ENCODE assay signal across 8 cellular contexts in the genomic region with DNA sequence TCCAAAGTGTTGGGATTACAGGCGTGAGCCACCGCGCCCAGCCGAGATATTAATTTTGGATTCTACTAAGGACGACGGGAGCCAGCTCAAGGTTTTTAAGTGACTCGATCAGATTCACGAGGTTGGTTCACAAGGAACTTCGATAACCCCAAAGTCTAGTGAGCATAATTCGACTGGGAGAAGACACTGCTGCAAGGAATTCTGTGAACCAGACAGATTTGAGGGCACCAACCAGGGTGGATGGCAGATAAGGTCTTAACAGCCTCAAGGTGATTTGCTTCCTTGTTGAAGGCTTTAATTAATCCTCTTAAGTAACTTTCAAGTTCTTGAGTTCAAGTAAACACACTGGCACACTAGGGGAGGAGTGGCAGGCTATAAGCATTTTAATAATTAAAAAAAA. TPM values are rescaled to one million over a fixed set of nuclear protein-coding genes. Genes with fewer than 3 reads are reported as not detected.
DNase-seq lines count a peak whose midpoint lies in the region; ATAC-seq lines count a peak whose summit lies in the region.

No MANE protein-coding gene starts in this region.

- H3K36me3 Mint-ChIP-seq in activated T-cell treated with anti-CD3 and anti-CD28 coated beads, Interleukin-2, amount 50 U/mL, for 24 hours (ENCODE audit: low read depth) = peaks cover 13% of the 10 kb centered on the region
- H3K36me3 Mint-ChIP-seq in activated T-helper 1 cell treated with anti-CD3 and anti-CD28 coated beads, Interleukin-12 subunit alpha, Interleukin-12 subunit beta, Interleukin-2, Interleukin-4 antibody, amounts not matched to agents 30 ng/mL and 10 ng/mL and 1 ng/mL, durations not matched to agents 14 hours and 24 hours and 36 hours (ENCODE audit: low read depth) = peaks cover 6% of the 10 kb centered on the region
- H3K36me3 Mint-ChIP-seq in stimulated activated memory B cell treated with anti-CD40 and anti-IgM and Interleukin-4, amounts not matched to agents 10 μg/mL and 1 μg/mL and 100 μg/mL, for 72 hours = peaks cover 2% of the 10 kb centered on the region

- H3K27me3 Mint-ChIP-seq in activated T-cell treated with anti-CD3 and anti-CD28 coated beads, Interleukin-2, amount 50 U/mL, for 24 hours = no peaks in the 10 kb centered on the region
- H3K27me3 Mint-ChIP-seq in activated T-helper 1 cell treated with anti-CD3 and anti-CD28 coated beads, Interleukin-12 subunit alpha, Interleukin-12 subunit beta, Interleukin-2, Interleukin-4 antibody, amounts not matched to agents 30 ng/mL and 10 ng/mL and 1 ng/mL, durations not matched to agents 14 hours and 24 hours and 36 hours (ENCODE audit: insufficient read depth) = peaks cover 2% of the 10 kb centered on the region
- no peaks in the 10 kb centered on the region for H3K27me3 Mint-ChIP-seq in stimulated activated memory B cell treated with anti-CD40 and anti-IgM and Interleukin-4, amounts not matched to agents 10 μg/mL and 1 μg/mL and 100 μg/mL, for 72 hours

- H3K4me1 ChIP-seq in iPS-15b (ENCODE audit: control insufficient read depth, insufficient read depth, low read length) = no peaks in the 10 kb centered on the region

- no peaks in the 10 kb centered on the region for H3K9me3 Mint-ChIP-seq in activated T-cell treated with anti-CD3 and anti-CD28 coated beads, Interleukin-2, amount 50 U/mL, for 24 hours
- H3K9me3 Mint-ChIP-seq in activated T-helper 1 cell treated with anti-CD3 and anti-CD28 coated beads, Interleukin-12 subunit alpha, Interleukin-12 subunit beta, Interleukin-2, Interleukin-4 antibody, amounts not matched to agents 30 ng/mL and 10 ng/mL and 1 ng/mL, durations not matched to agents 14 hours and 24 hours and 36 hours = no peaks in the 10 kb centered on the region
- no peaks in the 10 kb centered on the region for H3K9me3 Mint-ChIP-seq in stimulated activated memory B cell treated with anti-CD40 and anti-IgM and Interleukin-4, amounts not matched to agents 10 μg/mL and 1 μg/mL and 100 μg/mL, for 72 hours

- no peaks in the 10 kb centered on the region for H3K27me3 ChIP-seq in iPS-15b (ENCODE audit: control insufficient read depth, insufficient read depth, low read length)

- intact Hi-C loops in activated T-helper 1 cell treated with anti-CD3 and anti-CD28 coated beads, Interleukin-12 subunit alpha, Interleukin-12 subunit beta, Interleukin-2, Interleukin-4 antibody, amounts not matched to agents 30 ng/mL and 10 ng/mL and 1 ng/mL, durations not matched to agents 14 hours and 24 hours and 36 hours (cut with micrococcal nuclease) = loop anchor here (1.0 to 5.0 kb wide), 5 partner anchors 74 to 960 kb away; a partner anchor contains a TSS

- peak overlapping the region; percentile 87 for H3K4me3 Mint-ChIP-seq in activated T-cell treated with anti-CD3 and anti-CD28 coated beads, Interleukin-2, amount 50 U/mL, for 24 hours
- peak overlapping the region; percentile 91 for H3K4me3 Mint-ChIP-seq in activated T-helper 1 cell treated with anti-CD3 and anti-CD28 coated beads, Interleukin-12 subunit alpha, Interleukin-12 subunit beta, Interleukin-2, Interleukin-4 antibody, amounts not matched to agents 30 ng/mL and 10 ng/mL and 1 ng/mL, durations not matched to agents 14 hours and 24 hours and 36 hours
- peak overlapping the region; percentile 97 for H3K4me3 Mint-ChIP-seq in stimulated activated memory B cell treated with anti-CD40 and anti-IgM and Interleukin-4, amounts not matched to agents 10 μg/mL and 1 μg/mL and 100 μg/mL, for 72 hours

- no peaks in the 10 kb centered on the region for H3K9me3 ChIP-seq in iPS-15b (ENCODE audit: control insufficient read depth, insufficient read depth, low read length)

- peaks cover 37% of the 10 kb centered on the region for H3K4me1 Mint-ChIP-seq in activated T-cell treated with anti-CD3 and anti-CD28 coated beads, Interleukin-2, amount 50 U/mL, for 24 hours (ENCODE audit: low read depth)
- peaks cover 33% of the 10 kb centered on the region for H3K4me1 Mint-ChIP-seq in activated T-helper 1 cell treated with anti-CD3 and anti-CD28 coated beads, Interleukin-12 subunit alpha, Interleukin-12 subunit beta, Interleukin-2, Interleukin-4 antibody, amounts not matched to agents 30 ng/mL and 10 ng/mL and 1 ng/mL, durations not matched to agents 14 hours and 24 hours and 36 hours (ENCODE audit: low read depth)
- H3K4me1 Mint-ChIP-seq in stimulated activated memory B cell treated with anti-CD40 and anti-IgM and Interleukin-4, amounts not matched to agents 10 μg/mL and 1 μg/mL and 100 μg/mL, for 72 hours = peaks cover 32% of the 10 kb centered on the region

- no peak for DNase-seq in activated T-cell treated with anti-CD3 and anti-CD28 coated beads, Interleukin-2, amount 50 U/mL, for 24 hours
- DNase-seq in activated T-cell treated with anti-CD3 and anti-CD28 coated beads, Interleukin-2, amount 50 U/mL, for 1 hour = no peak
- DNase-seq in activated T-helper 1 cell treated with anti-CD3 and anti-CD28 coated beads, Interleukin-12 subunit alpha, Interleukin-12 subunit beta, Interleukin-2, Interleukin-4 antibody, amounts not matched to agents 30 ng/mL and 10 ng/mL and 1 ng/mL, durations not matched to agents 14 hours and 24 hours and 36 hours (ENCODE audit: low spot score) = no peak
- no peak for DNase-seq in HPDE6-E6E7 (ENCODE audit: extremely low spot score)
- no peak for DNase-seq in nucleus accumbens (lab: John Stamatoyannopoulos, UW)

- H3K4me3 ChIP-seq in iPS-15b (ENCODE audit: low read depth, low read length) = peak overlapping the region; percentile 69

- H3K27ac Mint-ChIP-seq in activated T-cell treated with anti-CD3 and anti-CD28 coated beads, Interleukin-2, amount 50 U/mL, for 24 hours = peak overlapping the region; percentile 99
- H3K27ac Mint-ChIP-seq in activated T-helper 1 cell treated with anti-CD3 and anti-CD28 coated beads, Interleukin-12 subunit alpha, Interleukin-12 subunit beta, Interleukin-2, Interleukin-4 antibody, amounts not matched to agents 30 ng/mL and 10 ng/mL and 1 ng/mL, durations not matched to agents 14 hours and 24 hours and 36 hours = peak overlapping the region; percentile 99
- H3K27ac Mint-ChIP-seq in stimulated activated memory B cell treated with anti-CD40 and anti-IgM and Interleukin-4, amounts not matched to agents 10 μg/mL and 1 μg/mL and 100 μg/mL, for 72 hours = peak overlapping the region; percentile 98

- no peak for ATAC-seq in stimulated activated memory B cell treated with anti-CD40 and anti-IgM and Interleukin-4, amounts not matched to agents 10 μg/mL and 1 μg/mL and 100 μg/mL, for 72 hours
- ATAC-seq in GM19397 (IDR thresholded peaks at IDR 0.05; ENCODE audit: unreplicated experiment) = no peak

- H3K9ac ChIP-seq in iPS-15b (ENCODE audit: low read depth, low read length) = peak overlapping the region; percentile 62

- H3K36me3 ChIP-seq in iPS-15b (ENCODE audit: control insufficient read depth, insufficient read depth, low read length) = peaks cover 2% of the 10 kb centered on the region

RNA-seq across cellular contexts. Expression of a gene that starts 1.1 kb away (rescaled TPM):
- 23.7 and 26.2 TPM in 2 replicates for total RNA-seq in activated T-helper 1 cell treated with anti-CD3 and anti-CD28 coated beads, Interleukin-12 subunit alpha, Interleukin-12 subunit beta, Interleukin-2, Interleukin-4 antibody, amounts not matched to agents 30 ng/mL and 10 ng/mL and 1 ng/mL, durations not matched to agents 14 hours and 24 hours and 36 hours
